8 cellular contexts compared by ENCODE assay signal in the genomic region with DNA sequence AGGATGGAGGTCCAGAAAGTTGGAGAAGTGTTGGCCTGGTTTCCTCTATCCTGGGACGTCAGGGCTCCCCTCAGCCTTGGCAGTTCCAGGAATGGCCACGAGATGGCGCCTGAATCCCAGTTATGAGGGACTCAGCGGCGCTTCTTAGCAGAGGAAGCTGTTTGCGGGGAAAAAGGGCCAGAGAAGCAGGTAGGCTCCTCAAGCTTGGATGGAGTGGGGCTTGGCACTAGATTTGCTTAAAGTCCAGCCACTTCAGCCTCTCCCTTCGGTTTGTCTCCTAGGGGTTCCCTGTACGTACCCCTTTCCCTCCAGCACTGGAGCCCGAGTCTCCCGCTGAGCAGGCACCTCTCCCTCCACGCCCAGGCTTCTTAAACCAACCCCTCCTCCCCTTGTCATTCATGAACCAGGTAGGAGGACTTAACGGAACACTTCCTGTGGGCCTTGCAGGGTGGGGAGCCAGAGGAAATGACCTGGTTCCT. TPM values are rescaled to one million over a fixed set of nuclear protein-coding genes. Genes with fewer than 3 reads are reported as not detected.
DNase-seq lines count a peak whose midpoint lies in the region; ATAC-seq and TF ChIP-seq lines count a peak whose summit lies in the region.

No MANE protein-coding gene starts in this region.

- H3K27me3 ChIP-seq in dorsolateral prefrontal cortex: no peaks in the 10 kb centered on the region

- ATAC-seq in HG03095 (IDR thresholded peaks at IDR 0.05; ENCODE audit: unreplicated experiment) (peak; percentile 65), HG02571 (IDR thresholded peaks at IDR 0.05; ENCODE audit: unreplicated experiment) (no peak)

- H3K4me3 ChIP-seq in dorsolateral prefrontal cortex: peak overlapping the region in 55 of 59 donors; percentile 4 to 60 (median 42)

- peak; percentile 93 to 100 (median 99) for TF ChIP-seq CTCF in dorsolateral prefrontal cortex (IDR thresholded peaks at IDR 0.05 in 54 of 56, conservative IDR thresholded peaks at IDR 0.05 in 2 of 56; ENCODE audit: low read depth in 1 of 56, partially characterized antibody in 56 of 56)

- peak; percentile 83 for DNase-seq in DMS153 (lab: John Stamatoyannopoulos, UW)
- peak; percentile 55 for DNase-seq in NCI-H526 treated with DMSO at 0.1 percent for 48 hours (lab: John Stamatoyannopoulos, UW)
- peak; percentile 86 to 95 for DNase-seq in activated CD4-positive, alpha-beta T cell treated with anti-CD3 and anti-CD28 coated beads, Interleukin-2, amount 50 U/mL, for 4 hours
- peak; percentile 76 to 92 (median 88) for DNase-seq in dorsolateral prefrontal cortex
- DNase-seq in medulla oblongata (ENCODE audit: extremely low spot score): peak; percentile 94
- DNase-seq in stimulated activated CD8-positive, alpha-beta memory T cell treated with anti-CD3 and anti-CD28 coated beads, Interleukin-12 subunit alpha, Interleukin-12 subunit beta, amount 100 ng/mL, for 4 hours (ENCODE audit: low read depth): peak; percentile 64

- peak overlapping the region in 22 of 59 donors; percentile 5 to 65 (median 43) for H3K27ac ChIP-seq in dorsolateral prefrontal cortex

- intact Hi-C loops in dorsolateral prefrontal cortex (cut with DNase I): loop anchor here (1.0 to 5.0 kb wide), 5 partner anchors 47 to 243 kb away; no protein-coding TSS in a partner anchor

RNA-seq across cellular contexts. Expression of gene TENT5B, which starts 32.0 kb away (rescaled TPM):
- total RNA-seq in dorsolateral prefrontal cortex: 1 to 10 TPM in 57 of 120 experiments, under 1 TPM in 60, not detected in 3; 0.20 to 7.6 (median 0.94) TPM

RNA-seq across cellular contexts. Expression of gene TRNP1, which starts 51.2 kb away (rescaled TPM):
- total RNA-seq in dorsolateral prefrontal cortex: 10 to 100 TPM; 11.3 to 79.2 (median 45.5) TPM
